ENCODE assay signal across 1 cellular context in the genomic region with DNA sequence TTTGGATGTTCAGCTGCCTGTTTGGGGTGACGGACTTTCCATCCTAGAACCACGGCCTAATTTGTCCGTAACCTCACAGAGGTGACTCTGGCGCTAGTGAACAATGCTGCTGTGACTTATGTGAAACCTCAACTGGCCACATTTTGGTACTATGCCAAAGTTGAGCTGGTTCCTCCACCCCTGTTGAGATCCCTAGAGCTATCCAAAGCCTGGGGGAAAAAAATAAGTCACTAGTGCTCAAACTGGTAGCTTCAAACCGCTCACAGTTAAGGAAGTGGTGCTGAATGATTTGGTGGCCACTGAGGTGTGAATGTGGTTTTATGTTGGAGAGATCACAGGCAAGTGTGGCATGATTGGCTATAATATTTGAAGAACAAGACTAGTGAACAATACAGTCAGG.
TF ChIP-seq lines count a peak whose summit lies in the region.

No MANE protein-coding gene starts in this region.

TF ChIP-seq in IMR-90, 13 proteins besides CTCF, POLR2A, EP300 and RAD21:
- no peak for TF ChIP-seq FOS (IDR thresholded peaks at IDR 0.05; ENCODE audit: low read depth, low read length)
- no peak for TF ChIP-seq CEBPB (IDR thresholded peaks at IDR 0.05; ENCODE audit: low read depth, low read length)
- no peak for TF ChIP-seq BHLHE40 (IDR thresholded peaks at IDR 0.05; ENCODE audit: low read depth, low read length)
- TF ChIP-seq RFX5 (IDR thresholded peaks at IDR 0.05; ENCODE audit: low read depth, low read length) = no peak
- TF ChIP-seq, protein P1, sequence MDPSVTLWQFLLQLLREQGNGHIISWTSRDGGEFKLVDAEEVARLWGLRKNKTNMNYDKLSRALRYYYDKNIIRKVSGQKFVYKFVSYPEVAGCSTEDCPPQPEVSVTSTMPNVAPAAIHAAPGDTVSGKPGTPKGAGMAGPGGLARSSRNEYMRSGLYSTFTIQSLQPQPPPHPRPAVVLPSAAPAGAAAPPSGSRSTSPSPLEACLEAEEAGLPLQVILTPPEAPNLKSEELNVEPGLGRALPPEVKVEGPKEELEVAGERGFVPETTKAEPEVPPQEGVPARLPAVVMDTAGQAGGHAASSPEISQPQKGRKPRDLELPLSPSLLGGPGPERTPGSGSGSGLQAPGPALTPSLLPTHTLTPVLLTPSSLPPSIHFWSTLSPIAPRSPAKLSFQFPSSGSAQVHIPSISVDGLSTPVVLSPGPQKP (IDR thresholded peaks at IDR 0.05; ENCODE audit: borderline replicate concordance, low read depth, low read length) = no peak
- TF ChIP-seq NFE2L2 (IDR thresholded peaks at IDR 0.05; ENCODE audit: low read depth, low read length) = no peak
- TF ChIP-seq MAZ (IDR thresholded peaks at IDR 0.05; ENCODE audit: borderline replicate concordance, low read depth, low read length) = no peak
